Comparison of ENCODE assay signal across 20 cellular contexts in genomic region chr9:21970800-21971620, GRCh38. TPM values are rescaled to one million over a fixed set of nuclear protein-coding genes. Genes with fewer than 3 reads are reported as not detected.
A peak's percentile ranks its signal among the peaks of the same experiment; 100 is the strongest.
DNase-seq lines count a peak whose midpoint lies in the region; ATAC-seq and TF ChIP-seq lines count a peak whose summit lies in the region.
"Had no signal": no experiment of that assay in that cellular context is flagged by ENCODE, and none has a peak within 500 bp of the region (broad histone marks: within the 10 kb centered on the region; RNA-seq: fewer than 3 reads in every experiment).

No MANE protein-coding gene starts in this region.

- no peaks in the 10 kb centered on the region for H3K79me2 ChIP-seq in trophoblast cell (ENCODE audit: control insufficient read depth, insufficient read depth, low read length, poor library complexity)

- no peak overlapping the region for H3K23ac ChIP-seq in trophoblast cell (ENCODE audit: low read length)

- no peak overlapping the region for H4K12ac ChIP-seq in trophoblast cell (ENCODE audit: low read depth, low read length)

- no peak overlapping the region for H2AFZ ChIP-seq in trophoblast cell (ENCODE audit: insufficient read depth, low read length, poor library complexity)

- H4K8ac ChIP-seq in trophoblast cell (ENCODE audit: low read depth, low read length): no peak overlapping the region

- H4K91ac ChIP-seq in trophoblast cell (ENCODE audit: low read depth, low read length): no peak overlapping the region

- no peak overlapping the region for H2BK120ac ChIP-seq in trophoblast cell (ENCODE audit: insufficient read depth, low read length, poor library complexity)

- H3K9me3 ChIP-seq in trophoblast cell (ENCODE audit: insufficient read depth, low read depth, low read length): peaks cover 15% of the 10 kb centered on the region
- H3K9me3 ChIP-seq: right atrium auricular region had no signal

- no peak overlapping the region for H3K27ac ChIP-seq in trophoblast cell (ENCODE audit: low read depth, low read length)
- H3K27ac ChIP-seq: 22Rv1, Peyer's patch, right atrium auricular region had no signal

- no peak for DNase-seq in T-helper 1 cell
- no peak for DNase-seq in trophoblast cell
- no peak for DNase-seq in NCI-H446 treated with DMSO at 0.1 percent for 48 hours (lab: John Stamatoyannopoulos, UW)
- no peak for DNase-seq in C1 segment of cervical spinal cord (lab: John Stamatoyannopoulos, UW)
- no peak for DNase-seq in activated effector memory CD4-positive, alpha-beta T cell treated with anti-CD3 and anti-CD28 coated beads, Interleukin-2, amount 50 U/mL, for 16 hours
- DNase-seq: activated CD4-positive, alpha-beta T cell treated with anti-CD3 and anti-CD28 coated beads for 1 hour; activated gamma-delta T cell; caudate nucleus; CD8-positive, alpha-beta T cell; left cardiac atrium; naive thymus-derived CD4-positive, alpha-beta T cell; NCI-H187; NCI-H524 treated with DMSO at 0.1 percent for 48 hours; Peyer's patch; stimulated activated naive CD4-positive, alpha-beta T cell treated with Interleukin-2 at 50 U/mL for 16 hours had no signal

- peak; percentile 24 for ATAC-seq in esophagus mucosa
- ATAC-seq: CD8-positive, alpha-beta T cell; left cardiac atrium; naive thymus-derived CD4-positive, alpha-beta T cell had no signal

- no peak overlapping the region for H2AK5ac ChIP-seq in trophoblast cell (ENCODE audit: low read length)

- H3K9ac ChIP-seq in trophoblast cell (ENCODE audit: low read length): no peak overlapping the region

- WGBS in trophoblast cell (ENCODE audit: extremely low coverage, insufficient coverage, insufficient read length): no CpG with 5 or more reads among the region's 45 CpGs

- H3K18ac ChIP-seq in trophoblast cell (ENCODE audit: low read length): no peak overlapping the region

- no peak overlapping the region for H2BK5ac ChIP-seq in trophoblast cell (ENCODE audit: low read depth, low read length, poor library complexity)

- H3K79me1 ChIP-seq in trophoblast cell (ENCODE audit: low read length): peaks cover 2% of the 10 kb centered on the region

- peaks cover 13 to 22% of the 10 kb centered on the region in 2 experiments for H3K4me1 ChIP-seq in trophoblast cell (ENCODE audit: control insufficient read depth in 1 of 2, insufficient read depth in 2 of 2, low read length in 2 of 2)

- peaks cover 96% of the 10 kb centered on the region for H3K27me3 Mint-ChIP-seq in T-helper 1 cell treated with Interleukin-12 subunit alpha and Interleukin-12 subunit beta and Interleukin-4 antibody, amounts not matched to agents 30 μg/mL and 1 μg/mL, for 36 hours (ENCODE audit: low read depth)

- no peak overlapping the region for H3K14ac ChIP-seq in trophoblast cell (ENCODE audit: low read length)

- H3K4ac ChIP-seq in trophoblast cell (ENCODE audit: low read depth, low read length): no peak overlapping the region

- no peaks in the 10 kb centered on the region for H3K36me3 ChIP-seq in trophoblast cell (ENCODE audit: control insufficient read depth in 1 of 2, insufficient read depth in 2 of 2, low read length in 2 of 2)
- H3K36me3 ChIP-seq: Peyer's patch, right atrium auricular region had no signal

- H3K4me1 Mint-ChIP-seq in T-helper 1 cell treated with Interleukin-12 subunit alpha and Interleukin-12 subunit beta and Interleukin-4 antibody, amounts not matched to agents 30 μg/mL and 1 μg/mL, for 36 hours (ENCODE audit: low read depth): peaks cover 38% of the 10 kb centered on the region

- TF ChIP-seq CTCF in WI38 (IDR thresholded peaks at IDR 0.05; ENCODE audit: low read depth, low read length): no peak

- no peak overlapping the region for H3K4me3 Mint-ChIP-seq in T-helper 1 cell treated with Interleukin-12 subunit alpha and Interleukin-12 subunit beta and Interleukin-4 antibody, amounts not matched to agents 30 μg/mL and 1 μg/mL, for 36 hours
- H3K4me3 Mint-ChIP-seq: CD8-positive, alpha-beta T cell had no signal

- no peak overlapping the region for H2BK12ac ChIP-seq in trophoblast cell (ENCODE audit: low read length)

- peak overlapping the region; percentile 38 for H3K4me2 ChIP-seq in trophoblast cell (ENCODE audit: low read length)

- H3K9me3 Mint-ChIP-seq in T-helper 1 cell treated with Interleukin-12 subunit alpha and Interleukin-12 subunit beta and Interleukin-4 antibody, amounts not matched to agents 30 μg/mL and 1 μg/mL, for 36 hours: peaks cover 13% of the 10 kb centered on the region

- H3K4me3 ChIP-seq in WI38 (ENCODE audit: low read depth, low read length) (peak overlapping the region; percentile 5; the same call in 1 of the 2 replicates), trophoblast cell (ENCODE audit: low read depth, low read length) (peak overlapping the region; percentile 20)
- H3K4me3 ChIP-seq: Peyer's patch, right atrium auricular region had no signal

- H3K27ac Mint-ChIP-seq in T-helper 1 cell treated with Interleukin-12 subunit alpha and Interleukin-12 subunit beta and Interleukin-4 antibody, amounts not matched to agents 30 μg/mL and 1 μg/mL, for 36 hours: peak overlapping the region; percentile 62
- H3K27ac Mint-ChIP-seq: CD8-positive, alpha-beta T cell had no signal

- H3K27me3 ChIP-seq in trophoblast cell (ENCODE audit: insufficient read depth, low read length): peaks cover 76% of the 10 kb centered on the region

- peaks cover 25% of the 10 kb centered on the region for H3K36me3 Mint-ChIP-seq in T-helper 1 cell treated with Interleukin-12 subunit alpha and Interleukin-12 subunit beta and Interleukin-4 antibody, amounts not matched to agents 30 μg/mL and 1 μg/mL, for 36 hours (ENCODE audit: low read depth)
- H3K36me3 Mint-ChIP-seq: CD8-positive, alpha-beta T cell had no signal

RNA-seq across cellular contexts. Expression of gene CDKN2A, which starts 23.2 kb away (rescaled TPM):
- total RNA-seq in esophagus mucosa: 7.7 TPM
- 9.6 and 11.0 TPM in 2 replicates for polyA plus RNA-seq in trophoblast cell (2013)

RNA-seq across cellular contexts. Expression of gene CDKN2B-AS1, which starts 23.6 kb away (rescaled TPM):
- 1.0 TPM for total RNA-seq in esophagus mucosa
- 0.47 and 0.58 TPM in 2 replicates for polyA plus RNA-seq in trophoblast cell (2013)
- total RNA-seq: right atrium auricular region had no signal
- polyA plus RNA-seq: naive thymus-derived CD4-positive, alpha-beta T cell had no signal

RNA-seq across cellular contexts. Expression of gene CDKN2B, which starts 38.1 kb away (rescaled TPM):
- total RNA-seq in esophagus mucosa: 75.6 TPM
- polyA plus RNA-seq in trophoblast cell (2013): 43.3 and 45.4 TPM in 2 replicates
- total RNA-seq: CD8-positive, alpha-beta T cell had no signal
- polyA plus RNA-seq: naive thymus-derived CD4-positive, alpha-beta T cell had no signal
